8 cellular contexts compared by ENCODE assay signal in genomic region chr11:118996926-118997626, GRCh38. TPM values are rescaled to one million over a fixed set of nuclear protein-coding genes. Genes with fewer than 3 reads are reported as not detected.
DNase-seq lines count a peak whose midpoint lies in the region; ATAC-seq lines count a peak whose summit lies in the region.

No MANE protein-coding gene starts in this region.

- H3K79me1 ChIP-seq in neuronal stem cell (ENCODE audit: low read depth, low read length) = peaks cover 4% of the 10 kb centered on the region

- WGBS in neuronal stem cell (ENCODE audit: extremely low coverage in 2 of 2, insufficient read length in 2 of 2, insufficient replicate concordance in 1 of 2), 2 donors = no CpG with 5 or more reads among the region's 22 CpGs

- peak overlapping the region; percentile 89 for H2AFZ ChIP-seq in neuronal stem cell (ENCODE audit: low read length)

- H3K4ac ChIP-seq in neuronal stem cell (ENCODE audit: low read length) = no peak overlapping the region

- H3K9ac ChIP-seq in neuronal stem cell (ENCODE audit: low read depth, low read length, poor library complexity) = peak overlapping the region; percentile 79

- DNase-seq in EL (peak; percentile 35), MV-4-11 (lab: John Stamatoyannopoulos, UW) (peak; percentile 64), fibroblast of peridontal ligament (ENCODE audit: extremely low read depth) (peak; percentile 45), neuronal stem cell (ENCODE audit: low spot score) (no peak), NCI-H128 (lab: John Stamatoyannopoulos, UW; ENCODE audit: unreplicated experiment) (no peak), NCI-H2029 (lab: John Stamatoyannopoulos, UW) (no peak)
- DNase-seq in activated CD8-positive, alpha-beta memory T cell treated with anti-CD3 and anti-CD28 coated beads, Interleukin-2, amount 50 U/mL, for 4 hours = peak; percentile 22

- no peak overlapping the region for H2BK120ac ChIP-seq in neuronal stem cell (ENCODE audit: low read depth, low read length)

- H3K4me2 ChIP-seq in neuronal stem cell (ENCODE audit: insufficient read depth, low read length, poor library complexity, severe bottlenecking) = peak overlapping the region; percentile 87

- H3K14ac ChIP-seq in neuronal stem cell (ENCODE audit: low read length) = no peak overlapping the region

- peak overlapping the region; percentile 78 to 82 for H3K4me3 ChIP-seq in neuronal stem cell (ENCODE audit: low read length in 2 of 2)

- H3K4me1 ChIP-seq in neuronal stem cell (ENCODE audit: control insufficient read depth in 2 of 2, insufficient read depth in 1 of 2, low read depth in 1 of 2, low read length in 2 of 2) = peaks cover 10 to 11% of the 10 kb centered on the region in 2 donors

- no peak overlapping the region for H4K91ac ChIP-seq in neuronal stem cell (ENCODE audit: low read depth, low read length, poor library complexity)

- no peak overlapping the region for H2BK12ac ChIP-seq in neuronal stem cell (ENCODE audit: low read length)

- H3K18ac ChIP-seq in neuronal stem cell (ENCODE audit: low read length) = peak overlapping the region; percentile 69

- H3K9me3 ChIP-seq in neuronal stem cell (replicated peaks in 1 of 2; ENCODE audit: control insufficient read depth in 2 of 2, insufficient read depth in 1 of 2, low read depth in 1 of 2, low read length in 2 of 2) = peaks cover 2 to 6% of the 10 kb centered on the region in 2 donors

- no peak overlapping the region for H3K23ac ChIP-seq in neuronal stem cell (ENCODE audit: low read depth, low read length, poor library complexity)

- no peak overlapping the region for H2AK5ac ChIP-seq in neuronal stem cell (ENCODE audit: low read depth, low read length)

- ATAC-seq in GM21619 (IDR thresholded peaks at IDR 0.05; ENCODE audit: unreplicated experiment) = peak; percentile 8

- H3K27ac ChIP-seq in neuronal stem cell (replicated peaks; ENCODE audit: low read length) = no peak overlapping the region

- no peak overlapping the region for H2BK5ac ChIP-seq in neuronal stem cell (ENCODE audit: low read length)

- H3K36me3 ChIP-seq in neuronal stem cell (replicated peaks in 1 of 2; ENCODE audit: control insufficient read depth in 2 of 2, insufficient read depth in 2 of 2, low read length in 2 of 2) = peaks cover 5 to 31% of the 10 kb centered on the region in 2 donors

- H4K8ac ChIP-seq in neuronal stem cell (ENCODE audit: low read depth, low read length) = no peak overlapping the region

- no peak overlapping the region for H2BK15ac ChIP-seq in neuronal stem cell (ENCODE audit: low read length)

- no peaks in the 10 kb centered on the region for H3K27me3 ChIP-seq in neuronal stem cell (ENCODE audit: control insufficient read depth in 3 of 3, insufficient read depth in 3 of 3, low read depth in 1 of 3, low read length in 3 of 3)

RNA-seq across cellular contexts. Expression of gene CENATAC, which starts 0.9 kb away (rescaled TPM):
- 18.7 TPM for polyA plus RNA-seq in neuronal stem cell (2013, experiment 1 of 2)
- polyA plus RNA-seq in neuronal stem cell (2013, experiment 2 of 2) = 20.9 TPM

RNA-seq across cellular contexts. Expression of gene RPS25, which starts 21.1 kb away (rescaled TPM):
- 3,221 TPM for polyA plus RNA-seq in neuronal stem cell (2013, experiment 1 of 2)
- polyA plus RNA-seq in neuronal stem cell (2013, experiment 2 of 2) = 3,219 TPM

RNA-seq across cellular contexts. Expression of gene TRAPPC4, which starts 21.5 kb away (rescaled TPM):
- polyA plus RNA-seq in neuronal stem cell (2013, experiment 1 of 2) = 72.1 TPM
- 74.9 TPM for polyA plus RNA-seq in neuronal stem cell (2013, experiment 2 of 2)

RNA-seq across cellular contexts. Expression of gene FOXR1, which starts 25.5 kb away (rescaled TPM):
- polyA plus RNA-seq in neuronal stem cell (2013, experiment 1 of 2) = not detected
- polyA plus RNA-seq in neuronal stem cell (2013, experiment 2 of 2) = 0.06 TPM

RNA-seq across cellular contexts. Expression of gene SLC37A4, which starts 33.6 kb away (rescaled TPM):
- 44.0 TPM for polyA plus RNA-seq in neuronal stem cell (2013, experiment 1 of 2)
- 44.3 TPM for polyA plus RNA-seq in neuronal stem cell (2013, experiment 2 of 2)

Comparison
In these comparisons a context has a peak if more than half of its experiments do, and no peak if none do; other contexts are left out.
1. DNase-seq: peak in EL (single experiment), MV-4-11 (single experiment), activated CD8-positive, alpha-beta memory T cell treated with anti-CD3 and anti-CD28 coated beads, Interleukin-2, amount 50 U/mL, for 4 hours (single experiment) and fibroblast of peridontal ligament (single experiment); none in neuronal stem cell (single experiment), NCI-H128 (single experiment) and NCI-H2029 (single experiment).